Comparison of ENCODE assay signal across 13 cellular contexts in genomic region chr3:48747015-48747615, GRCh38. TPM values are rescaled to one million over a fixed set of nuclear protein-coding genes. Genes with fewer than 3 reads are reported as not detected.
DNase-seq lines count a peak whose midpoint lies in the region; ATAC-seq and TF ChIP-seq lines count a peak whose summit lies in the region.
"Had no signal": no experiment of that assay in that cellular context is flagged by ENCODE, and none has a peak within 500 bp of the region (broad histone marks: within the 10 kb centered on the region; RNA-seq: fewer than 3 reads in every experiment).

No MANE protein-coding gene starts in this region.

- H3K36me3 ChIP-seq in SJCRH30 = no peaks in the 10 kb centered on the region; the same call in 1 of the 2 replicates
- peaks cover 0 to 12% (median 3%) of the 10 kb centered on the region in 4 donors for H3K36me3 ChIP-seq in right lobe of liver
- H3K36me3 ChIP-seq in mesendoderm (ENCODE audit: control insufficient read depth, insufficient read depth, low read length) = peaks cover 2% of the 10 kb centered on the region
- H3K36me3 ChIP-seq: BE2C, neural progenitor cell had no signal

- no peak overlapping the region for H3K56ac ChIP-seq in mesendoderm (ENCODE audit: low read length)

- no peak overlapping the region for H2BK5ac ChIP-seq in mesendoderm (ENCODE audit: low read length)

- H2BK120ac ChIP-seq in mesendoderm (ENCODE audit: low read depth, low read length) = no peak overlapping the region

- H3K4me3 ChIP-seq in SJCRH30 (no peak overlapping the region), right lobe of liver (no peak overlapping the region), mesendoderm (ENCODE audit: low read length) (no peak overlapping the region)
- H3K4me3 ChIP-seq: cardiac muscle cell, GM23248, neural progenitor cell had no signal

- TF ChIP-seq CTCF in right lobe of liver (IDR thresholded peaks at IDR 0.05) = no peak

- 31% methylated on average over 4 of the region's 4 CpGs for WGBS in right lobe of liver (ENCODE audit: insufficient coverage, low coverage, low lambda C conversion rate, missing lambda C conversion rate)
- no CpG with 5 or more reads among the region's 4 CpGs for WGBS in mesendoderm (ENCODE audit: extremely low coverage, insufficient coverage, low lambda C conversion rate)

- no peak for TF ChIP-seq POLR2A in right lobe of liver (IDR thresholded peaks at IDR 0.05)

- H3K27ac ChIP-seq in SJCRH30 = peak overlapping the region; percentile 38; the same call in 1 of the 2 replicates
- peak overlapping the region in 2 of 3 donors; percentile 8 to 24 for H3K27ac ChIP-seq in right lobe of liver
- H3K27ac ChIP-seq in mesendoderm (ENCODE audit: low read depth, low read length) = no peak overlapping the region
- H3K27ac ChIP-seq: cardiac muscle cell, GM23248, neural progenitor cell had no signal

- no peak overlapping the region for H4K8ac ChIP-seq in mesendoderm (ENCODE audit: low read depth, low read length)

- H2AK5ac ChIP-seq in mesendoderm (ENCODE audit: low read length) = no peak overlapping the region

- H3K9ac ChIP-seq in mesendoderm (ENCODE audit: low read length) = no peak overlapping the region
- H3K9ac ChIP-seq: GM23248, neural progenitor cell had no signal

- no peaks in the 10 kb centered on the region for H3K79me2 ChIP-seq in mesendoderm (ENCODE audit: control insufficient read depth, insufficient read depth, low read length)

- H3K9me3 ChIP-seq in SJCRH30 (replicated peaks) (no peaks in the 10 kb centered on the region), right lobe of liver (no peaks in the 10 kb centered on the region)
- H3K9me3 ChIP-seq: BE2C had no signal

- H2BK15ac ChIP-seq in mesendoderm (replicated peaks; ENCODE audit: low read depth) = no peak overlapping the region

- no peak overlapping the region for H3K23ac ChIP-seq in mesendoderm (ENCODE audit: low read length)

- no peaks in the 10 kb centered on the region for H3K27me3 ChIP-seq in SJCRH30
- no peaks in the 10 kb centered on the region for H3K27me3 ChIP-seq in right lobe of liver
- H3K27me3 ChIP-seq in mesendoderm (ENCODE audit: insufficient read depth, low read length, poor library complexity) = no peaks in the 10 kb centered on the region
- H3K27me3 ChIP-seq: BE2C, cardiac muscle cell, neural progenitor cell had no signal

- DNase-seq in SJCRH30 = peak in 1 of 2 experiments; percentile 69
- peak; percentile 96 for DNase-seq in foreskin melanocyte
- DNase-seq in right lobe of liver = no peak
- peak; percentile 92 for DNase-seq in superior temporal gyrus (ENCODE audit: extremely low spot score)
- no peak for DNase-seq in HT-29 (ENCODE audit: low spot score)
- no peak for DNase-seq in NCI-H2029 (lab: John Stamatoyannopoulos, UW)
- no peak for DNase-seq in mesendoderm
- DNase-seq in OCI-M1 (lab: John Stamatoyannopoulos, UW) = no peak
- DNase-seq: BE2C, GM23248, NCI-H345 had no signal

- H3K4me1 ChIP-seq in SJCRH30 (peaks cover 6% of the 10 kb centered on the region; the same call in 1 of the 2 replicates), right lobe of liver (peaks cover 0 to 16% (median 10%) of the 10 kb centered on the region in 4 donors), mesendoderm (ENCODE audit: control insufficient read depth, low read depth, low read length) (no peaks in the 10 kb centered on the region)
- H3K4me1 ChIP-seq: BE2C, neural progenitor cell had no signal

- no peak overlapping the region for H4K5ac ChIP-seq in mesendoderm (ENCODE audit: low read length)

- no peak overlapping the region for H3K4ac ChIP-seq in mesendoderm (ENCODE audit: low read depth, low read length)

- H3K18ac ChIP-seq in mesendoderm (ENCODE audit: low read length) = no peak overlapping the region

- no peaks in the 10 kb centered on the region for H3K79me1 ChIP-seq in mesendoderm (ENCODE audit: low read length)

- intact Hi-C loops in right lobe of liver (cut with DNase I) = no loop called here

- peak; percentile 41 to 64 (median 58) for ATAC-seq in right lobe of liver

- H3K4me2 ChIP-seq in mesendoderm (ENCODE audit: low read length) = no peak overlapping the region
- H3K4me2 ChIP-seq: neural progenitor cell had no signal

RNA-seq across cellular contexts. Expression of gene IP6K2, which starts 30.1 kb away (rescaled TPM):
- 61.2 and 67.3 TPM in 2 replicates for total RNA-seq in SJCRH30 (2014; rRNA removed; shearing (Covaris generic))
- 10 to 100 TPM; 25.4 to 31.4 (median 27.4) TPM for total RNA-seq in right lobe of liver
- 46.8 and 55.9 TPM in 2 replicates for total RNA-seq in HT-29 (2014; rRNA removed; shearing (Covaris generic))
- 87.2 TPM for polyA plus RNA-seq in mesendoderm (2013, experiment 1 of 2)
- polyA plus RNA-seq in mesendoderm (2013, experiment 2 of 2) = 87.0 TPM

Comparison
In these comparisons a context has a peak if more than half of its experiments do, and no peak if none do; other contexts are left out.
1. DNase-seq: peak in foreskin melanocyte (single experiment) and superior temporal gyrus (single experiment); none in right lobe of liver (0 of 3), HT-29 (single experiment), NCI-H2029 (single experiment), mesendoderm (single experiment) and OCI-M1 (single experiment).